8 cellular contexts compared by ENCODE assay signal in the genomic region with DNA sequence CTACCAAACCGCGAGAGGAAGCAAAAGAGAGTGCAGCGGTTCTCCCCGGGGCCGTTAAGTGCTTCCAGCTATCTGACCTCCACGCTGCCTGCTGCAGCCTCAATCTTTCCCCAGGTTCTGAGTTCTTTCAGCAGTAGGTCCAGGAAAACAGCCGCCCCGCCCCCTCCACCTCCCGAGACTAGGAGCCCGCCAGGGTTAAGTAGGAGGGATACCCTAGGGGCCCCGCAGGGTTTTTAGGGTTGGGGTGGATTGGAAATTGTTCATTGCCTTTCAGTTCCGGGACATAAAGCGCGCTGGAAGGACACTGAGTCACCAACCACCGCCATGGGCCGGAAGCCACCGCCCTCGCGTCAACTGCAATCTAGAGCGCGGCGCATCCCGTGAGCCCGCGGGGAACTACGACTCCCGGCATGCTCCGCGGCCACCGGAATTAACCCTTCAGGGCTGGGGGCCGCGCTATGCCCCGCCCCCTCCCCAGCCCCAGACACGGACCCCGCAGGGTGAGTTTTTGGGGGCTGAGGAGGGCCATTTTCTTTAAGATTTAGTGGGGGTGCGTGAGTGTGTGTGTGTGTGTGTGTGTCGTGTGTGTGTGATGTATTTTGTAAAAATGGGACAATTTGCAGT. TPM values are rescaled to one million over a fixed set of nuclear protein-coding genes. Genes with fewer than 3 reads are reported as not detected.
DNase-seq lines count a peak whose midpoint lies in the region; ATAC-seq and TF ChIP-seq lines count a peak whose summit lies in the region.

TSS of gene MYL6B (plus strand) at position 456 of the 624 bp plus-strand sequence. CDS start 1,332 bp downstream, outside the sequence.

- H3K4me3 Mint-ChIP-seq in H9, result peak within 1 kb of the TSS; percentile 90 to 95
- peak within 1 kb of the TSS; percentile 87 to 93 for H3K4me3 Mint-ChIP-seq in stimulated activated naive CD8-positive, alpha-beta T cell treated with anti-CD3 and anti-CD28 coated beads, Interleukin-15, amount 100 ng/mL, for 72 hours

- peak; percentile 49 for TF ChIP-seq EP300 in neural cell (conservative IDR thresholded peaks at IDR 0.05; ENCODE audit: poor library complexity, severe bottlenecking)

- WGBS in H9 (ENCODE audit: extremely low coverage, insufficient read length, low lambda C conversion rate), result no CpG with 5 or more reads among the region's 37 CpGs

- peak within 1 kb of the TSS; percentile 63 for H2BK120ac ChIP-seq in H9 (ENCODE audit: low read depth, low read length, poor library complexity, severe bottlenecking)

- no peak within 1 kb of the TSS for H2BK5ac ChIP-seq in H9 (ENCODE audit: insufficient read length, low read length)

- no peak within 1 kb of the TSS for H3K56ac ChIP-seq in H9 (ENCODE audit: insufficient read length, low read depth, low read length)

- H2BK20ac ChIP-seq in H9 (ENCODE audit: low read depth, low read length, poor library complexity, severe bottlenecking), result no peak within 1 kb of the TSS

- no peaks in the 10 kb centered on the region for H3K9me2 ChIP-seq in neural cell (ENCODE audit: insufficient read depth, low read length)

- no peak within 1 kb of the TSS; the same call in 1 of the 2 replicates for H3K4ac ChIP-seq in H9 (ENCODE audit: low read depth, low read length)

- H3K36me3 Mint-ChIP-seq in H9 (ENCODE audit: insufficient read depth in 1 of 3, low read depth in 3 of 3), result peaks cover 16 to 27% (median 22%) of the 10 kb centered on the region in 3 experiments; a peak in 6 of 7 replicates

- no peaks in the 10 kb centered on the region; a peak in 1 of 5 replicates for H3K9me3 Mint-ChIP-seq in H9
- no peaks in the 10 kb centered on the region for H3K9me3 Mint-ChIP-seq in stimulated activated naive CD8-positive, alpha-beta T cell treated with anti-CD3 and anti-CD28 coated beads, Interleukin-15, amount 100 ng/mL, for 72 hours

- H3K4me3 ChIP-seq in MG63 (peak within 1 kb of the TSS; percentile 65), neural cell (ENCODE audit: low read length) (peak within 1 kb of the TSS; percentile 73)

- no peak within 1 kb of the TSS for H4K91ac ChIP-seq in H9 (ENCODE audit: insufficient read length, low read depth, low read length)

- no peak for TF ChIP-seq CTCF in H9 (conservative IDR thresholded peaks at IDR 0.05)
- no peak for TF ChIP-seq CTCF in neural cell (IDR thresholded peaks at IDR 0.05; ENCODE audit: poor library complexity, severe bottlenecking)

- H2BK15ac ChIP-seq in H9 (ENCODE audit: low read depth, low read length), result no peak within 1 kb of the TSS

- H2AK5ac ChIP-seq in H9 (ENCODE audit: insufficient read length, low read length), result no peak within 1 kb of the TSS

- H3K36me3 ChIP-seq in ES-I3 (ENCODE audit: insufficient read depth, low read length), result no peaks in the 10 kb centered on the region; the same call in 1 of the 2 replicates
- H3K36me3 ChIP-seq in MG63, result peaks cover 10% of the 10 kb centered on the region
- no peaks in the 10 kb centered on the region for H3K36me3 ChIP-seq in neural cell (ENCODE audit: insufficient read depth, low read length)

- H3K27ac ChIP-seq in H9 (ENCODE audit: insufficient read length, low read depth, low read length) (no peak within 1 kb of the TSS), neural cell (ENCODE audit: low read length) (peak within 1 kb of the TSS; percentile 85)

- TF ChIP-seq RAD21 in neural cell (conservative IDR thresholded peaks at IDR 0.05), result no peak

- H3K79me2 ChIP-seq in H9 (ENCODE audit: insufficient read depth, low read length) (no peaks in the 10 kb centered on the region; the same call in 1 of the 2 replicates), neural cell (replicated peaks; ENCODE audit: insufficient read depth, low read length) (peaks cover 14% of the 10 kb centered on the region)

- no peak within 1 kb of the TSS for H4K5ac ChIP-seq in H9 (ENCODE audit: insufficient read length, low read depth, low read length)

- no peak within 1 kb of the TSS for H2BK12ac ChIP-seq in H9 (ENCODE audit: insufficient read length, low read depth, low read length)

- no peak within 1 kb of the TSS for H3T11ph ChIP-seq in H9 (ENCODE audit: low read length)

- no peaks in the 10 kb centered on the region for H3K79me1 ChIP-seq in H9 (ENCODE audit: insufficient read depth, low read depth, low read length, poor library complexity, severe bottlenecking)

- H3K9ac ChIP-seq in ES-I3 (ENCODE audit: low read depth, low read length), result peak within 1 kb of the TSS; percentile 94
- H3K9ac ChIP-seq in H9 (ENCODE audit: extremely low read depth, insufficient read length, low read length), result peak within 1 kb of the TSS; percentile 82
- H3K9ac ChIP-seq in neural cell (ENCODE audit: low read length), result peak within 1 kb of the TSS; percentile 80

- H3K4me1 ChIP-seq in ES-I3 (ENCODE audit: insufficient read depth, low read length) (peaks cover 3% of the 10 kb centered on the region; the same call in 1 of the 2 replicates), H9 (ENCODE audit: insufficient read depth, low read length) (0 out of 2 replicates have a peak, but pooled peaks cover 2% of the 10 kb centered on the region)

- H3K9me3 ChIP-seq in ES-I3 (ENCODE audit: control insufficient read depth, insufficient read depth, low read length) (no peaks in the 10 kb centered on the region), H9 (ENCODE audit: control insufficient read depth, low read depth, low read length) (no peaks in the 10 kb centered on the region), MG63 (no peaks in the 10 kb centered on the region), neural cell (ENCODE audit: low read length) (no peaks in the 10 kb centered on the region)

- H3F3A ChIP-seq in neural cell (ENCODE audit: insufficient read depth, low read length, poor library complexity, severe bottlenecking), result peaks cover 3% of the 10 kb centered on the region

- no peaks in the 10 kb centered on the region; the same call in 1 of the 2 replicates for H3K27me3 Mint-ChIP-seq in H9 (ENCODE audit: low read depth)
- H3K27me3 Mint-ChIP-seq in stimulated activated naive CD8-positive, alpha-beta T cell treated with anti-CD3 and anti-CD28 coated beads, Interleukin-15, amount 100 ng/mL, for 72 hours, result no peaks in the 10 kb centered on the region

- H4K20me1 ChIP-seq in H9 (ENCODE audit: control insufficient read depth, insufficient read depth, insufficient read length) (no peaks in the 10 kb centered on the region), neural cell (ENCODE audit: insufficient read depth) (no peaks in the 10 kb centered on the region)

- DNase-seq in H9 (peak; percentile 94), MG63 (peak; percentile 95), SHP77 (lab: John Stamatoyannopoulos, UW) (peak; percentile 83 to 93), fibroblast of the conjunctiva (ENCODE audit: low read depth) (peak; percentile 77)
- DNase-seq in activated effector memory CD4-positive, alpha-beta T cell treated with Interleukin-2 at 50 U/mL for 16 hours, result peak; percentile 89
- DNase-seq in stimulated activated naive CD8-positive, alpha-beta T cell treated with anti-CD3 and anti-CD28 coated beads, Interleukin-15, amount 100 ng/mL, for 72 hours, result peak; percentile 90 to 95

- H4K8ac ChIP-seq in H9 (replicated peaks; ENCODE audit: insufficient read length, low read depth, low read length), result no peak within 1 kb of the TSS

- peaks cover 12% of the 10 kb centered on the region for H3K23me2 ChIP-seq in H9 (ENCODE audit: insufficient read length, low read depth, low read length, poor library complexity, severe bottlenecking)

- H3K14ac ChIP-seq in H9 (ENCODE audit: insufficient read depth, low read length), result peak within 1 kb of the TSS; percentile 49; the same call in 1 of the 2 replicates

- H3K4me1 Mint-ChIP-seq in H9, result peaks cover 24 to 30% of the 10 kb centered on the region in 2 experiments
- H3K4me1 Mint-ChIP-seq in stimulated activated naive CD8-positive, alpha-beta T cell treated with anti-CD3 and anti-CD28 coated beads, Interleukin-15, amount 100 ng/mL, for 72 hours, result peaks cover 47% of the 10 kb centered on the region

- H2AFZ ChIP-seq in H9 (ENCODE audit: low read length) (no peak within 1 kb of the TSS), neural cell (ENCODE audit: low read depth, low read length) (peak within 1 kb of the TSS; percentile 94)

- H3K23ac ChIP-seq in H9 (ENCODE audit: insufficient read length, low read depth, low read length), result no peak within 1 kb of the TSS

- H3K27me3 ChIP-seq in H9 (ENCODE audit: insufficient read depth, low read length) (no peaks in the 10 kb centered on the region), MG63 (no peaks in the 10 kb centered on the region), neural cell (ENCODE audit: insufficient read depth, low read depth, low read length) (no peaks in the 10 kb centered on the region)

- H3K27ac Mint-ChIP-seq in H9, result peak within 1 kb of the TSS; percentile 94 to 99 (median 94); a peak in 6 of 7 replicates
- peak within 1 kb of the TSS; percentile 96 to 98 for H3K27ac Mint-ChIP-seq in stimulated activated naive CD8-positive, alpha-beta T cell treated with anti-CD3 and anti-CD28 coated beads, Interleukin-15, amount 100 ng/mL, for 72 hours

- peak; percentile 93 for ATAC-seq in stimulated activated naive CD8-positive, alpha-beta T cell treated with anti-CD3 and anti-CD28 coated beads, Interleukin-15, amount 100 ng/mL, for 72 hours

- H3K18ac ChIP-seq in H9 (ENCODE audit: insufficient read length, low read depth, low read length), result no peak within 1 kb of the TSS

- H3K4me2 ChIP-seq in H9 (ENCODE audit: insufficient read depth, insufficient read length, low read length) (peak within 1 kb of the TSS; percentile 83), neural cell (ENCODE audit: low read length) (peak within 1 kb of the TSS; percentile 99)

TF ChIP-seq in neural cell, 6 proteins besides CTCF, POLR2A, EP300 and RAD21:
- TF ChIP-seq SMC3 (conservative IDR thresholded peaks at IDR 0.05; ENCODE audit: poor library complexity) (peak; percentile 20), MXI1 (conservative IDR thresholded peaks at IDR 0.05; ENCODE audit: poor library complexity, severe bottlenecking) (peak; percentile 72), EZH2 (IDR thresholded peaks at IDR 0.05; ENCODE audit: borderline replicate concordance, insufficient read depth, low read length, poor library complexity, severe bottlenecking) (no peak), POLR2AphosphoS5 (IDR thresholded peaks at IDR 0.05) (peak; percentile 94), TAF1 (IDR thresholded peaks at IDR 0.05; ENCODE audit: low read depth) (peak; percentile 44)

RNA-seq across cellular contexts. Expression of gene MYL6B, which starts in this region (rescaled TPM):
- 165 and 168 TPM in 2 replicates for total RNA-seq in H9 (2021)
- 65.7 and 123 TPM in 2 replicates for total RNA-seq in MG63 (2014; rRNA removed; shearing (Covaris generic); ENCODE audit: low replicate concordance)
- polyA plus RNA-seq in neural cell, result 369 and 376 TPM in 2 replicates
- polyA minus RNA-seq in neural cell, result 78.0 and 82.5 TPM in 2 replicates
